2 cellular contexts compared by ENCODE assay signal in genomic region chr3:10331320-10331719, GRCh38.
TF ChIP-seq lines count a peak whose summit lies in the region.

No MANE protein-coding gene starts in this region.

TF ChIP-seq in HEK293, 187 proteins besides CTCF, POLR2A, EP300 and RAD21 (continued from another document):
- 0 out of 2 replicates have a peak, but pooled peaks have one; percentile 35 for TF ChIP-seq ZNF341 (tag by site-specific recombination; IDR thresholded peaks at IDR 0.05; ENCODE audit: low read depth)
TF ChIP-seq in HEK293: peak in this region for 1.

TF ChIP-seq in H1, 55 proteins besides CTCF, POLR2A, EP300 and RAD21 (continued from another document):
- no peak for TF ChIP-seq GTF2F1 (IDR thresholded peaks at IDR 0.05; ENCODE audit: borderline replicate concordance, low read depth, low read length)
- no peak for TF ChIP-seq TCF12 (IDR thresholded peaks at IDR 0.05; ENCODE audit: low read depth, low read length)
- no peak for TF ChIP-seq KDM1A (IDR thresholded peaks at IDR 0.05; ENCODE audit: borderline replicate concordance, low read length)
- no peak for TF ChIP-seq SP2 (IDR thresholded peaks at IDR 0.05; ENCODE audit: low read length)
- TF ChIP-seq MAX (IDR thresholded peaks at IDR 0.05) = no peak
- no peak for TF ChIP-seq SAP30 (IDR thresholded peaks at IDR 0.05; ENCODE audit: insufficient read depth, insufficient replicate concordance, low read length)
- no peak for TF ChIP-seq FOSL1 (IDR thresholded peaks at IDR 0.05; ENCODE audit: insufficient read depth, low read depth, low read length)
- TF ChIP-seq JUND (IDR thresholded peaks at IDR 0.05; ENCODE audit: low read length) = no peak
- TF ChIP-seq ATF3 (IDR thresholded peaks at IDR 0.05; ENCODE audit: insufficient read depth, low read depth, low read length) = no peak
- TF ChIP-seq TAF7 (optimal IDR thresholded peaks at IDR 0.05; ENCODE audit: borderline replicate concordance, low read depth, low read length) = no peak
- TF ChIP-seq PHF8 (conservative IDR thresholded peaks at IDR 0.05; ENCODE audit: low read depth, low read length) = no peak
- TF ChIP-seq EGR1 (IDR thresholded peaks at IDR 0.05; ENCODE audit: borderline replicate concordance, low read depth, low read length) = no peak
- no peak for TF ChIP-seq CBX5 (IDR thresholded peaks at IDR 0.05; ENCODE audit: low read depth, low read length)
